19 cellular contexts compared by ENCODE assay signal in the genomic region with DNA sequence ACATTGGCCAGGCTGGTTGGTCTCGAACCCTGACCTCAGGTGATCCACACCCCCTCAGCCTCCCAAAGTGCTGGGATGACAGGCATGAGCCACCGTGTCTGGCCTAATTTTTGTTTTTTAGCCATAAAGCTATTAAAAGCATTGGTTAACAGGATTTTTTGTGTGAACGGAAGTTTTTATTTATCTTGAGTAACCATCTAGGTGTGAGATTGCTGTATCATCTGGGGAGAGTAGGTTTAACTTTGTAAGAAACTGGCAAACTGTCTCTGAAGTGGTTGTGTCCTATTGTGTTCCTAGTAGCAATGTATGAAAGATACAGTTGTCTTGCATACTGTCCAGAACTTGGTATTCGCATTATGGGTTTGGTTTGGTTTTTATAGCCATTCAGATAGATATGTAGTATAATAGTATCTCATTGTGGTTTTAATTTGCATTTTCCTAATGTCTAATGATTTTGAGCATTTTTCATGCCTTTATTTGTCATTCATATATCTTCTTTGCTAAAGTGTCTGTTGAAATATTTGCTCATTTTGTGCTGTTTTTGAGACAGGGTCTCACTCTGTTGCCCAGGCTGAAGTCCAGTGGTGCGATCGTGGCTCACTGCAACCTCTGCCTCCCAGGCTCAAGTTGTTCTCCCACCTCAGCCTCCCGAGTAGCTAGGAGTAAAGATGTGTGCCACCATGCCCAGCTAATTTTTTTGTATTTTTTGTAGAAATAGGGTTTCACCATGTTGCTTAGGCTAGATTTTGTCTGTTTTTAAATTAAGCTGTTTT. TPM values are rescaled to one million over a fixed set of nuclear protein-coding genes. Genes with fewer than 3 reads are reported as not detected.
DNase-seq lines count a peak whose midpoint lies in the region; ATAC-seq and TF ChIP-seq lines count a peak whose summit lies in the region.
"Had no signal": no experiment of that assay in that cellular context is flagged by ENCODE, and none has a peak within 500 bp of the region (broad histone marks: within the 10 kb centered on the region; RNA-seq: fewer than 3 reads in every experiment).

No MANE protein-coding gene starts in this region.

- no peaks in the 10 kb centered on the region for H3K4me1 Mint-ChIP-seq in activated T-helper 17 cell treated with anti-CD3 and anti-CD28 coated beads, Interleukin-2, amount 50 U/mL, for 72 hours
- peaks cover 23% of the 10 kb centered on the region for H3K4me1 Mint-ChIP-seq in stimulated activated effector memory CD8-positive, alpha-beta T cell treated with anti-CD3 and anti-CD28 coated beads, Interleukin-12 subunit alpha, Interleukin-12 subunit beta, amount 100 ng/mL, for 72 hours

- peak overlapping the region; percentile 36 for H3K27ac Mint-ChIP-seq in activated T-helper 17 cell treated with anti-CD3 and anti-CD28 coated beads, Interleukin-2, amount 50 U/mL, for 72 hours
- H3K27ac Mint-ChIP-seq in stimulated activated effector memory CD8-positive, alpha-beta T cell treated with anti-CD3 and anti-CD28 coated beads, Interleukin-12 subunit alpha, Interleukin-12 subunit beta, amount 100 ng/mL, for 72 hours = peak overlapping the region; percentile 71
- H3K27ac Mint-ChIP-seq: CD4-positive, alpha-beta T cell had no signal

- intact Hi-C loops in lower lobe of right lung (cut with DNase I) = no loop called here

- no peaks in the 10 kb centered on the region for H3K27me3 Mint-ChIP-seq in activated T-helper 17 cell treated with anti-CD3 and anti-CD28 coated beads, Interleukin-2, amount 50 U/mL, for 72 hours
- H3K27me3 Mint-ChIP-seq: CD4-positive, alpha-beta T cell had no signal

- peak; percentile 3 for DNase-seq in activated CD8-positive, alpha-beta memory T cell treated with anti-CD3 and anti-CD28 coated beads, Interleukin-2, amount 50 U/mL, for 4 hours
- DNase-seq in activated CD8-positive, alpha-beta memory T cell treated with anti-CD3 and anti-CD28 coated beads, Interleukin-2, amount 50 U/mL, for 48 hours = no peak
- DNase-seq in lower lobe of right lung = peak; percentile 15
- no peak for DNase-seq in stimulated activated effector memory CD8-positive, alpha-beta T cell treated with anti-CD3 and anti-CD28 coated beads, Interleukin-12 subunit alpha, Interleukin-12 subunit beta, amount 100 ng/mL, for 72 hours (ENCODE audit: low spot score in 2 of 2)
- DNase-seq: HCEC 1CT; IMR-90; MM.1S; NCI-H2029 treated with DMSO at 0.1 percent for 48 hours; NCI-H446 treated with DMSO at 0.1 percent for 48 hours; NCI-H526; NCI-H82; NK-92 treated with Interleukin-12 subunit alpha and Interleukin-12 subunit beta, amount 100 ng/mL, for 24 hours; PC-3 had no signal

- ATAC-seq in activated T-helper 17 cell treated with anti-CD3 and anti-CD28 coated beads, Interleukin-2, amount 50 U/mL, for 72 hours (replicated peaks) = no peak
- ATAC-seq in lower lobe of right lung = no peak
- no peak for ATAC-seq in stimulated activated effector memory CD8-positive, alpha-beta T cell treated with anti-CD3 and anti-CD28 coated beads, Interleukin-12 subunit alpha, Interleukin-12 subunit beta, amount 100 ng/mL, for 72 hours
- no peak for ATAC-seq in GM18520 (IDR thresholded peaks at IDR 0.05; ENCODE audit: unreplicated experiment)
- ATAC-seq in esophagus mucosa = no peak
- ATAC-seq: PC-3 had no signal

- no peaks in the 10 kb centered on the region for H3K9me3 Mint-ChIP-seq in activated T-helper 17 cell treated with anti-CD3 and anti-CD28 coated beads, Interleukin-2, amount 50 U/mL, for 72 hours
- no peaks in the 10 kb centered on the region for H3K9me3 Mint-ChIP-seq in stimulated activated effector memory CD8-positive, alpha-beta T cell treated with anti-CD3 and anti-CD28 coated beads, Interleukin-12 subunit alpha, Interleukin-12 subunit beta, amount 100 ng/mL, for 72 hours
- H3K9me3 Mint-ChIP-seq: CD4-positive, alpha-beta T cell had no signal

- H3K9me3 ChIP-seq in lower lobe of right lung = no peaks in the 10 kb centered on the region
- H3K9me3 ChIP-seq: BLaER1 had no signal

- H3K36me3 Mint-ChIP-seq in activated T-helper 17 cell treated with anti-CD3 and anti-CD28 coated beads, Interleukin-2, amount 50 U/mL, for 72 hours (ENCODE audit: low read depth) = no peaks in the 10 kb centered on the region
- H3K36me3 Mint-ChIP-seq in stimulated activated effector memory CD8-positive, alpha-beta T cell treated with anti-CD3 and anti-CD28 coated beads, Interleukin-12 subunit alpha, Interleukin-12 subunit beta, amount 100 ng/mL, for 72 hours = no peaks in the 10 kb centered on the region

- no peak overlapping the region for H3K4me3 ChIP-seq in lower lobe of right lung
- H3K4me3 ChIP-seq: BLaER1 had no signal

- no peak overlapping the region for H3K27ac ChIP-seq in lower lobe of right lung
- H3K27ac ChIP-seq: BLaER1, KMS-11 had no signal

- TF ChIP-seq CTCF in lower lobe of right lung (IDR thresholded peaks at IDR 0.05) = no peak

- H3K4me3 Mint-ChIP-seq in activated T-helper 17 cell treated with anti-CD3 and anti-CD28 coated beads, Interleukin-2, amount 50 U/mL, for 72 hours = no peak overlapping the region
- H3K4me3 Mint-ChIP-seq in stimulated activated effector memory CD8-positive, alpha-beta T cell treated with anti-CD3 and anti-CD28 coated beads, Interleukin-12 subunit alpha, Interleukin-12 subunit beta, amount 100 ng/mL, for 72 hours = no peak overlapping the region
- H3K4me3 Mint-ChIP-seq: CD4-positive, alpha-beta T cell had no signal

- H3K27me3 ChIP-seq in lower lobe of right lung (ENCODE audit: low read depth) = no peaks in the 10 kb centered on the region
- H3K27me3 ChIP-seq: BLaER1 had no signal

- H3K4me1 ChIP-seq in lower lobe of right lung = no peaks in the 10 kb centered on the region
- H3K4me1 ChIP-seq: BLaER1 had no signal

- H3K36me3 ChIP-seq in lower lobe of right lung = no peaks in the 10 kb centered on the region
- H3K36me3 ChIP-seq: BLaER1 had no signal

RNA-seq across cellular contexts. Expression of a gene that starts 13.5 kb away (rescaled TPM):
- total RNA-seq in activated T-helper 17 cell treated with anti-CD3 and anti-CD28 coated beads, Interleukin-2, amount 50 U/mL, for 72 hours = 10 to 100 TPM; 34.4 to 40.3 TPM
- 15.5 TPM for total RNA-seq in lower lobe of right lung
- total RNA-seq in esophagus mucosa = 4.4 TPM

RNA-seq across cellular contexts. Expression of a gene that starts 45.7 kb away (rescaled TPM):
- 100 to 1,000 TPM in 1 of 2 donors, 10 to 100 TPM in 1; 59.4 to 102 TPM for total RNA-seq in activated T-helper 17 cell treated with anti-CD3 and anti-CD28 coated beads, Interleukin-2, amount 50 U/mL, for 72 hours
- total RNA-seq in lower lobe of right lung (44.4 TPM), esophagus mucosa (49.3 TPM)

Comparison
In these comparisons a context has a peak if more than half of its experiments do, and no peak if none do; other contexts are left out.
1. DNase-seq: peak in activated CD8-positive, alpha-beta memory T cell treated with anti-CD3 and anti-CD28 coated beads, Interleukin-2, amount 50 U/mL, for 4 hours (single experiment) and lower lobe of right lung (single experiment); none in activated CD8-positive, alpha-beta memory T cell treated with anti-CD3 and anti-CD28 coated beads, Interleukin-2, amount 50 U/mL, for 48 hours (single experiment) and stimulated activated effector memory CD8-positive, alpha-beta T cell treated with anti-CD3 and anti-CD28 coated beads, Interleukin-12 subunit alpha, Interleukin-12 subunit beta, amount 100 ng/mL, for 72 hours (0 of 2).